1 cellular context compared by ENCODE assay signal in the genomic region with DNA sequence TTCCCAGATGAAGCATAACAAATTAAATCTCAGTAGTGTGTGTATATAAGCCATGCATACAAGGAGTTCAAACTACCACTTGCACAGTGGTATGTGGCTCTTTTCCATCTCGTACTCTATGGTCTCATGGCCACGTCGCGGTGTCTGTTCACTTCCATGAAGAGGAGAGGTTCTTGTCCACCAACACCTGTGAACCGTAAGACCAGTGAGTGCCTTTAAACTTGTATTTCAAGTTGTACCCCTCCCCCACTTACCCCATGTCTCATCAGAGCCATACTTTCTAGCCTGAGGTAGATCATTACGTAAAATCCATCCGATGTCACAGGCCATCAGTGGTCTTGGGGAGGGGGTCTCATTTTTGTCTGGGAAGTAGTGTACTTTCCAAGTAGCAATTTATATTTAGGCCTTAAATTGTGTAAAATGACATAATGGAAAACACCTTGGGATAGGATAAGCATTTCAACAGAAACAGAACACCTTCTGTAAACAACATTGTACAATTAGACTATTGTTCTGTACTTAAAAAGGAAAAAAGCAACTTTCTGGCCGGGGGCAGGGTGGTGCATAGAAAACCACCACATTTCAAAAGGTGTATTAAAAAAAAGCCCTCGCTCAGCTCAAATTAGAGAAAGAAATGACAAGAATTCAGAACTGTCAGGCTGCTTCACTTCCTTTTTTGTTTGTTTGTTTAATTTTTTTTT.
TF ChIP-seq lines count a peak whose summit lies in the region.

No MANE protein-coding gene starts in this region.

TF ChIP-seq in GM23338, 12 proteins besides CTCF, POLR2A, EP300 and RAD21:
- no peak for TF ChIP-seq ZNF331 (CRISPR knock-in tag; IDR thresholded peaks at IDR 0.05; ENCODE audit: low read depth)
- no peak for TF ChIP-seq NANOG (IDR thresholded peaks at IDR 0.05; ENCODE audit: borderline replicate concordance)
- TF ChIP-seq EZH2 (IDR thresholded peaks at IDR 0.05; ENCODE audit: low read depth, unreplicated experiment): no peak
- TF ChIP-seq EZH2phosphoT487 (IDR thresholded peaks at IDR 0.05; ENCODE audit: unreplicated experiment): no peak
- TF ChIP-seq CREB1 (CRISPR knock-in tag; IDR thresholded peaks at IDR 0.05; ENCODE audit: low read depth): no peak
- no peak for TF ChIP-seq JUNB (IDR thresholded peaks at IDR 0.05; ENCODE audit: unreplicated experiment)
- TF ChIP-seq, protein P1, sequence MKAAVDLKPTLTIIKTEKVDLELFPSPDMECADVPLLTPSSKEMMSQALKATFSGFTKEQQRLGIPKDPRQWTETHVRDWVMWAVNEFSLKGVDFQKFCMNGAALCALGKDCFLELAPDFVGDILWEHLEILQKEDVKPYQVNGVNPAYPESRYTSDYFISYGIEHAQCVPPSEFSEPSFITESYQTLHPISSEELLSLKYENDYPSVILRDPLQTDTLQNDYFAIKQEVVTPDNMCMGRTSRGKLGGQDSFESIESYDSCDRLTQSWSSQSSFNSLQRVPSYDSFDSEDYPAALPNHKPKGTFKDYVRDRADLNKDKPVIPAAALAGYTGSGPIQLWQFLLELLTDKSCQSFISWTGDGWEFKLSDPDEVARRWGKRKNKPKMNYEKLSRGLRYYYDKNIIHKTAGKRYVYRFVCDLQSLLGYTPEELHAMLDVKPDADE (IDR thresholded peaks at IDR 0.05): no peak
- no peak for TF ChIP-seq POLR2AphosphoS5 (IDR thresholded peaks at IDR 0.05; ENCODE audit: low read depth)
- TF ChIP-seq, protein P2, sequence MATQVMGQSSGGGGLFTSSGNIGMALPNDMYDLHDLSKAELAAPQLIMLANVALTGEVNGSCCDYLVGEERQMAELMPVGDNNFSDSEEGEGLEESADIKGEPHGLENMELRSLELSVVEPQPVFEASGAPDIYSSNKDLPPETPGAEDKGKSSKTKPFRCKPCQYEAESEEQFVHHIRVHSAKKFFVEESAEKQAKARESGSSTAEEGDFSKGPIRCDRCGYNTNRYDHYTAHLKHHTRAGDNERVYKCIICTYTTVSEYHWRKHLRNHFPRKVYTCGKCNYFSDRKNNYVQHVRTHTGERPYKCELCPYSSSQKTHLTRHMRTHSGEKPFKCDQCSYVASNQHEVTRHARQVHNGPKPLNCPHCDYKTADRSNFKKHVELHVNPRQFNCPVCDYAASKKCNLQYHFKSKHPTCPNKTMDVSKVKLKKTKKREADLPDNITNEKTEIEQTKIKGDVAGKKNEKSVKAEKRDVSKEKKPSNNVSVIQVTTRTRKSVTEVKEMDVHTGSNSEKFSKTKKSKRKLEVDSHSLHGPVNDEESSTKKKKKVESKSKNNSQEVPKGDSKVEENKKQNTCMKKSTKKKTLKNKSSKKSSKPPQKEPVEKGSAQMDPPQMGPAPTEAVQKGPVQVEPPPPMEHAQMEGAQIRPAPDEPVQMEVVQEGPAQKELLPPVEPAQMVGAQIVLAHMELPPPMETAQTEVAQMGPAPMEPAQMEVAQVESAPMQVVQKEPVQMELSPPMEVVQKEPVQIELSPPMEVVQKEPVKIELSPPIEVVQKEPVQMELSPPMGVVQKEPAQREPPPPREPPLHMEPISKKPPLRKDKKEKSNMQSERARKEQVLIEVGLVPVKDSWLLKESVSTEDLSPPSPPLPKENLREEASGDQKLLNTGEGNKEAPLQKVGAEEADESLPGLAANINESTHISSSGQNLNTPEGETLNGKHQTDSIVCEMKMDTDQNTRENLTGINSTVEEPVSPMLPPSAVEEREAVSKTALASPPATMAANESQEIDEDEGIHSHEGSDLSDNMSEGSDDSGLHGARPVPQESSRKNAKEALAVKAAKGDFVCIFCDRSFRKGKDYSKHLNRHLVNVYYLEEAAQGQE (IDR thresholded peaks at IDR 0.05; ENCODE audit: unreplicated experiment): no peak
- TF ChIP-seq ZNF114 (CRISPR knock-in tag; IDR thresholded peaks at IDR 0.05): no peak
- TF ChIP-seq, protein P3, sequence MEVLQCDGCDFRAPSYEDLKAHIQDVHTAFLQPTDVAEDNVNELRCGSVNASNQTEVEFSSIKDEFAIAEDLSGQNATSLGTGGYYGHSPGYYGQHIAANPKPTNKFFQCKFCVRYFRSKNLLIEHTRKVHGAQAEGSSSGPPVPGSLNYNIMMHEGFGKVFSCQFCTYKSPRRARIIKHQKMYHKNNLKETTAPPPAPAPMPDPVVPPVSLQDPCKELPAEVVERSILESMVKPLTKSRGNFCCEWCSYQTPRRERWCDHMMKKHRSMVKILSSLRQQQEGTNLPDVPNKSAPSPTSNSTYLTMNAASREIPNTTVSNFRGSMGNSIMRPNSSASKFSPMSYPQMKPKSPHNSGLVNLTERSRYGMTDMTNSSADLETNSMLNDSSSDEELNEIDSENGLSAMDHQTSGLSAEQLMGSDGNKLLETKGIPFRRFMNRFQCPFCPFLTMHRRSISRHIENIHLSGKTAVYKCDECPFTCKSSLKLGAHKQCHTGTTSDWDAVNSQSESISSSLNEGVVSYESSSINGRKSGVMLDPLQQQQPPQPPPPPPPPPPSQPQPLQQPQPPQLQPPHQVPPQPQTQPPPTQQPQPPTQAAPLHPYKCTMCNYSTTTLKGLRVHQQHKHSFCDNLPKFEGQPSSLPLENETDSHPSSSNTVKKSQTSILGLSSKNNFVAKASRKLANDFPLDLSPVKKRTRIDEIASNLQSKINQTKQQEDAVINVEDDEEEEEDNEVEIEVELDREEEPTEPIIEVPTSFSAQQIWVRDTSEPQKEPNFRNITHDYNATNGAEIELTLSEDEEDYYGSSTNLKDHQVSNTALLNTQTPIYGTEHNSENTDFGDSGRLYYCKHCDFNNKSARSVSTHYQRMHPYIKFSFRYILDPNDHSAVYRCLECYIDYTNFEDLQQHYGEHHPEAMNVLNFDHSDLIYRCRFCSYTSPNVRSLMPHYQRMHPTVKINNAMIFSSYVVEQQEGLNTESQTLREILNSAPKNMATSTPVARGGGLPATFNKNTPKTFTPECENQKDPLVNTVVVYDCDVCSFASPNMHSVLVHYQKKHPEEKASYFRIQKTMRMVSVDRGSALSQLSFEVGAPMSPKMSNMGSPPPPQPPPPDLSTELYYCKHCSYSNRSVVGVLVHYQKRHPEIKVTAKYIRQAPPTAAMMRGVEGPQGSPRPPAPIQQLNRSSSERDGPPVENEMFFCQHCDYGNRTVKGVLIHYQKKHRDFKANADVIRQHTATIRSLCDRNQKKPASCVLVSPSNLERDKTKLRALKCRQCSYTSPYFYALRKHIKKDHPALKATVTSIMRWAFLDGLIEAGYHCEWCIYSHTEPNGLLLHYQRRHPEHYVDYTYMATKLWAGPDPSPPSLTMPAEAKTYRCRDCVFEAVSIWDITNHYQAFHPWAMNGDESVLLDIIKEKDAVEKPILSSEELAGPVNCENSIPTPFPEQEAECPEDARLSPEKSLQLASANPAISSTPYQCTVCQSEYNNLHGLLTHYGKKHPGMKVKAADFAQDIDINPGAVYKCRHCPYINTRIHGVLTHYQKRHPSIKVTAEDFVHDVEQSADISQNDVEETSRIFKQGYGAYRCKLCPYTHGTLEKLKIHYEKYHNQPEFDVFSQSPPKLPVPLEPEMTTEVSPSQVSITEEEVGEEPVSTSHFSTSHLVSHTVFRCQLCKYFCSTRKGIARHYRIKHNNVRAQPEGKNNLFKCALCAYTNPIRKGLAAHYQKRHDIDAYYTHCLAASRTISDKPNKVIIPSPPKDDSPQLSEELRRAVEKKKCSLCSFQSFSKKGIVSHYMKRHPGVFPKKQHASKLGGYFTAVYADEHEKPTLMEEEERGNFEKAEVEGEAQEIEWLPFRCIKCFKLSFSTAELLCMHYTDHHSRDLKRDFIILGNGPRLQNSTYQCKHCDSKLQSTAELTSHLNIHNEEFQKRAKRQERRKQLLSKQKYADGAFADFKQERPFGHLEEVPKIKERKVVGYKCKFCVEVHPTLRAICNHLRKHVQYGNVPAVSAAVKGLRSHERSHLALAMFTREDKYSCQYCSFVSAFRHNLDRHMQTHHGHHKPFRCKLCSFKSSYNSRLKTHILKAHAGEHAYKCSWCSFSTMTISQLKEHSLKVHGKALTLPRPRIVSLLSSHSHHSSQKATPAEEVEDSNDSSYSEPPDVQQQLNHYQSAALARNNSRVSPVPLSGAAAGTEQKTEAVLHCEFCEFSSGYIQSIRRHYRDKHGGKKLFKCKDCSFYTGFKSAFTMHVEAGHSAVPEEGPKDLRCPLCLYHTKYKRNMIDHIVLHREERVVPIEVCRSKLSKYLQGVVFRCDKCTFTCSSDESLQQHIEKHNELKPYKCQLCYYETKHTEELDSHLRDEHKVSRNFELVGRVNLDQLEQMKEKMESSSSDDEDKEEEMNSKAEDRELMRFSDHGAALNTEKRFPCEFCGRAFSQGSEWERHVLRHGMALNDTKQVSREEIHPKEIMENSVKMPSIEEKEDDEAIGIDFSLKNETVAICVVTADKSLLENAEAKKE (CRISPR knock-in tag; IDR thresholded peaks at IDR 0.05): no peak
- TF ChIP-seq STAT1 (IDR thresholded peaks at IDR 0.05; ENCODE audit: unreplicated experiment): no peak
TF ChIP-seq in GM23338: peak in this region for 0.
